ENCODE assay signal across 18 cellular contexts in the genomic region with DNA sequence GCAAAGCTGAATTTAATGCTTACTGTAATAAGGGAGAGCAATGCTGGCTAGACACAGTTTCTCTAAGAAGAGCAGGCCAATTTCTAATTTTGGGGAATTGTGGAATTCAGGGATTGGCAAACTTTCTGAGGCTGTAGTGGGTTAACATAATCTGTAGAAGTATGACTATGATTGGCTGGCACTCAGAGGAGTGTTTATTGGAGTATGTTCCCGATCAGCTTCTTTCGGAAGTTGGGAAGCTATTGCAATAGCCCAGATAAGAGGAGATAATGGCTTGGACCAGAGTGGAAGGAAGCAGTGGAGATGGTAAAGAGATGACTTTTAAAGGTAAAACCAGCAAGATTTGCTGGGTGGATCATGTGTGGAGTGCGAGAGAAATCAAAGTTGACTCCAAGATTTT. TPM values are rescaled to one million over a fixed set of nuclear protein-coding genes. Genes with fewer than 3 reads are reported as not detected.
DNase-seq lines count a peak whose midpoint lies in the region; ATAC-seq and TF ChIP-seq lines count a peak whose summit lies in the region.
"Had no signal": no experiment of that assay in that cellular context is flagged by ENCODE, and none has a peak within 500 bp of the region (broad histone marks: within the 10 kb centered on the region; RNA-seq: fewer than 3 reads in every experiment).

No MANE protein-coding gene starts in this region.

- TF ChIP-seq CTCF in fibroblast of pulmonary artery (IDR thresholded peaks at IDR 0.05; ENCODE audit: low read length, missing control alignments) (no peak), osteocyte (IDR thresholded peaks at IDR 0.05) (no peak)

- intact Hi-C loops in right cardiac atrium (cut with DNase I) (no loop called here), Right ventricle myocardium inferior (cut with DNase I) (no loop called here)

- peak overlapping the region; percentile 73 for H3K27ac Mint-ChIP-seq in osteocyte (ENCODE audit: unreplicated experiment)
- peak overlapping the region in 3 of 8 donors; percentile 31 to 72 (median 46) for H3K27ac Mint-ChIP-seq in CD8-positive, alpha-beta memory T cell

- POLR2A ChIA-PET in CD8-positive, alpha-beta memory T cell (lab: Charles Lee), result no interaction called here

- no peaks in the 10 kb centered on the region for H3K36me3 ChIP-seq in adipocyte (ENCODE audit: control insufficient read depth, insufficient read depth, low read length, severe bottlenecking)
- H3K36me3 ChIP-seq in CD8-positive, alpha-beta memory T cell (ENCODE audit: insufficient read depth, low read length), result no peaks in the 10 kb centered on the region

- H3K4me1 Mint-ChIP-seq in osteocyte (ENCODE audit: unreplicated experiment), result peaks cover 83% of the 10 kb centered on the region
- peaks cover 75 to 93% (median 87%) of the 10 kb centered on the region in 3 donors for H3K4me1 Mint-ChIP-seq in CD8-positive, alpha-beta memory T cell

- no peak overlapping the region for H3K4me3 Mint-ChIP-seq in osteocyte (ENCODE audit: unreplicated experiment)
- no peak overlapping the region for H3K4me3 Mint-ChIP-seq in CD8-positive, alpha-beta memory T cell

- H3K9me3 Mint-ChIP-seq in osteocyte (ENCODE audit: unreplicated experiment), result no peaks in the 10 kb centered on the region
- no peaks in the 10 kb centered on the region for H3K9me3 Mint-ChIP-seq in CD8-positive, alpha-beta memory T cell

- H3K27me3 ChIP-seq in right cardiac atrium (ENCODE audit: control insufficient read depth, insufficient read depth) (no peaks in the 10 kb centered on the region), adipocyte (replicated peaks; ENCODE audit: control insufficient read depth, insufficient read depth, low read length) (no peaks in the 10 kb centered on the region)
- H3K27me3 ChIP-seq in CD8-positive, alpha-beta memory T cell (ENCODE audit: insufficient read depth, low read length, poor library complexity, severe bottlenecking), result no peaks in the 10 kb centered on the region

- H3K27me3 Mint-ChIP-seq in osteocyte (ENCODE audit: unreplicated experiment), result no peaks in the 10 kb centered on the region
- no peaks in the 10 kb centered on the region for H3K27me3 Mint-ChIP-seq in CD8-positive, alpha-beta memory T cell

- no peak overlapping the region for H3K27ac ChIP-seq in right cardiac atrium (ENCODE audit: low read length)
- no peak overlapping the region for H3K27ac ChIP-seq in CD8-positive, alpha-beta memory T cell (ENCODE audit: low read depth, low read length)

- WGBS in right cardiac atrium, result 33% methylated on average over 3 of the region's 3 CpGs

- H3K4me1 ChIP-seq in right cardiac atrium (ENCODE audit: control insufficient read depth, insufficient read depth, low read length), result peaks cover 15% of the 10 kb centered on the region
- peaks cover 40% of the 10 kb centered on the region for H3K4me1 ChIP-seq in adipocyte (ENCODE audit: control insufficient read depth, insufficient read depth, low read length)
- peaks cover 38% of the 10 kb centered on the region for H3K4me1 ChIP-seq in CD8-positive, alpha-beta memory T cell (ENCODE audit: insufficient read depth, low read length)

- peaks cover 3% of the 10 kb centered on the region for H3K36me3 Mint-ChIP-seq in osteocyte (ENCODE audit: unreplicated experiment)
- peaks cover 0 to 7% (median 5%) of the 10 kb centered on the region in 3 donors for H3K36me3 Mint-ChIP-seq in CD8-positive, alpha-beta memory T cell

- H3K4me3 ChIP-seq in right cardiac atrium (ENCODE audit: low read length), result no peak overlapping the region
- peak overlapping the region; percentile 56 for H3K4me3 ChIP-seq in adipocyte (ENCODE audit: low read length)
- H3K4me3 ChIP-seq in fibroblast of pulmonary artery (replicated peaks; ENCODE audit: low read depth, low read length), result no peak overlapping the region
- no peak overlapping the region for H3K4me3 ChIP-seq in CD8-positive, alpha-beta memory T cell (ENCODE audit: low read length)
- H3K4me3 ChIP-seq: A549 had no signal

- no peaks in the 10 kb centered on the region for H3K9me3 ChIP-seq in right cardiac atrium (ENCODE audit: control insufficient read depth, low read length)
- no peaks in the 10 kb centered on the region for H3K9me3 ChIP-seq in adipocyte (ENCODE audit: control insufficient read depth, low read length)
- H3K9me3 ChIP-seq in CD8-positive, alpha-beta memory T cell (ENCODE audit: low read length), result no peaks in the 10 kb centered on the region
- H3K9me3 ChIP-seq: A549, Caco-2 had no signal

- H3K9ac ChIP-seq in adipocyte (ENCODE audit: low read length), result no peak overlapping the region

- DNase-seq in right cardiac atrium (no peak), Right ventricle myocardium inferior (ENCODE audit: missing footprints) (no peak), adipocyte (ENCODE audit: low read depth) (no peak), fibroblast of pulmonary artery (ENCODE audit: low read depth) (peak; percentile 50), osteocyte (ENCODE audit: extremely low spot score, unreplicated experiment) (no peak), superior temporal gyrus (ENCODE audit: extremely low spot score) (no peak)
- no peak for DNase-seq in CD8-positive, alpha-beta memory T cell
- DNase-seq: C1 segment of cervical spinal cord; Caco-2; DMS153; IMR-90; Kasumi-1; NCI-H187; NCI-H69; NK-92 treated with Interleukin-12 subunit alpha and Interleukin-12 subunit beta, amount 100 ng/mL, for 24 hours; OCI-M1 had no signal

- ATAC-seq in right cardiac atrium, result peak; percentile 40 to 42
- no peak for ATAC-seq in Right ventricle myocardium inferior
- ATAC-seq in HG02970 (IDR thresholded peaks at IDR 0.05; ENCODE audit: low FRiP score, unreplicated experiment), result no peak
- ATAC-seq: A549 had no signal

- CTCF ChIA-PET in CD8-positive, alpha-beta memory T cell (lab: Charles Lee), result no interaction called here

RNA-seq across cellular contexts. Expression of a gene that starts 19.4 kb away (rescaled TPM):
- total RNA-seq in right cardiac atrium (10 to 100 TPM; 23.1 to 29.8 (median 25.5) TPM), Right ventricle myocardium inferior (19.2 TPM), osteocyte (75.4 and 84.3 TPM in 2 replicates)
- 31.4 TPM for polyA plus RNA-seq in right cardiac atrium
- 10 to 100 TPM; 52.6 to 54.0 TPM for total RNA-seq in CD8-positive, alpha-beta memory T cell
- 34.0 TPM for polyA plus RNA-seq in CD8-positive, alpha-beta memory T cell

Comparison
In these comparisons a context has a peak if more than half of its experiments do, and no peak if none do; other contexts are left out.
1. ATAC-seq: peak in right cardiac atrium (2 of 2); none in Right ventricle myocardium inferior (single experiment) and HG02970 (single experiment).